8 cellular contexts compared by ENCODE assay signal in genomic region chr19:29212614-29213573, GRCh38. TPM values are rescaled to one million over a fixed set of nuclear protein-coding genes. Genes with fewer than 3 reads are reported as not detected.
DNase-seq lines count a peak whose midpoint lies in the region; ATAC-seq lines count a peak whose summit lies in the region.

Gene UQCRFS1 (minus strand): TSS chr19:29213151. CDS start chr19:29213118, 33 bp downstream.

- peaks cover 2 to 7% of the 10 kb centered on the region in 2 donors for H3K9me3 Mint-ChIP-seq in effector memory CD8-positive, alpha-beta T cell
- peaks cover 4% of the 10 kb centered on the region for H3K9me3 Mint-ChIP-seq in memory B cell

- peaks cover 6% of the 10 kb centered on the region for H3K36me3 Mint-ChIP-seq in effector memory CD8-positive, alpha-beta T cell (ENCODE audit: insufficient read depth)
- H3K36me3 Mint-ChIP-seq in memory B cell: peaks cover 11% of the 10 kb centered on the region

- peak within 1 kb of the TSS; percentile 98 to 99 for H3K27ac Mint-ChIP-seq in effector memory CD8-positive, alpha-beta T cell
- peak within 1 kb of the TSS; percentile 97 for H3K27ac Mint-ChIP-seq in memory B cell

- peaks cover 26 to 36% of the 10 kb centered on the region in 2 donors for H3K4me1 Mint-ChIP-seq in effector memory CD8-positive, alpha-beta T cell (ENCODE audit: low read depth in 2 of 2)
- peaks cover 30% of the 10 kb centered on the region for H3K4me1 Mint-ChIP-seq in memory B cell

- ATAC-seq in GM21390 (IDR thresholded peaks at IDR 0.05; ENCODE audit: unreplicated experiment): peak; percentile 95
- peak; percentile 94 for ATAC-seq in effector memory CD8-positive, alpha-beta T cell (replicated peaks)
- ATAC-seq in memory B cell (ENCODE audit: low read depth): peak; percentile 94

- in situ Hi-C loops in Caki2 (cut with HindIII; ENCODE audit: low pct_unique_long_range_greater_than_20kb, low sequenced_read_pairs): no loop called here

- H3K27me3 Mint-ChIP-seq in effector memory CD8-positive, alpha-beta T cell: peaks cover 15 to 29% of the 10 kb centered on the region in 2 donors
- H3K27me3 Mint-ChIP-seq in memory B cell: no peaks in the 10 kb centered on the region

- H3K4me3 Mint-ChIP-seq in effector memory CD8-positive, alpha-beta T cell: peak within 1 kb of the TSS; percentile 93 to 94
- H3K4me3 Mint-ChIP-seq in memory B cell: peak within 1 kb of the TSS; percentile 89

- DNase-seq in Caki2 (ENCODE audit: low read depth) (peak; percentile 90), HUDEP-2 (lab: John Stamatoyannopoulos, UW; ENCODE audit: unreplicated experiment in 76 of 76) (peak in 74 of 76 experiments; percentile 49 to 98 (median 94)), NOMO-1 treated with dmso at 0.1 percent for 144 hours (lab: John Stamatoyannopoulos, UW; ENCODE audit: unreplicated experiment) (peak; percentile 90), memory B cell (ENCODE audit: low spot score in 2 of 2) (peak; percentile 93)
- DNase-seq in activated CD8-positive, alpha-beta memory T cell treated with anti-CD3 and anti-CD28 coated beads for 48 hours (ENCODE audit: low read depth in 2 of 3, low spot score in 2 of 3): peak; percentile 74 to 94 (median 89)
- peak; percentile 91 to 94 (median 91) for DNase-seq in effector memory CD8-positive, alpha-beta T cell
- peak; percentile 93 for DNase-seq in stimulated activated CD8-positive, alpha-beta memory T cell treated with anti-CD3 and anti-CD28 coated beads, Interleukin-12 subunit alpha, Interleukin-12 subunit beta, amount 100 ng/mL, for 1 hour (ENCODE audit: low read depth)

RNA-seq across cellular contexts. Expression of gene UQCRFS1, which starts in this region (rescaled TPM):
- total RNA-seq in Caki2 (2014; rRNA removed; shearing (Covaris generic); ENCODE audit: low replicate concordance): 44.3 and 50.6 TPM in 2 replicates

Comparison
In these comparisons a context has a peak if more than half of its experiments do, and no peak if none do; other contexts are left out.
1. Peak in every context shown above with its lines: DNase-seq and ATAC-seq.